2 cellular contexts compared by ENCODE assay signal in genomic region chr7:101537935-101538595, GRCh38.
A peak's percentile ranks its signal among the peaks of the same experiment; 100 is the strongest.
TF ChIP-seq lines count a peak whose summit lies in the region.

No MANE protein-coding gene starts in this region.

TF ChIP-seq in HEK293, 187 proteins besides CTCF, POLR2A, EP300 and RAD21:
- TF ChIP-seq ZNF768 (tag by site-specific recombination; IDR thresholded peaks at IDR 0.05) (peak; percentile 80), ZNF138 (tag by site-specific recombination; IDR thresholded peaks at IDR 0.05; ENCODE audit: borderline replicate concordance) (no peak), ZNF19 (tag by site-specific recombination; IDR thresholded peaks at IDR 0.05; ENCODE audit: low read depth) (no peak), ZNF398 (tag by site-specific recombination; IDR thresholded peaks at IDR 0.05) (no peak)

TF ChIP-seq in K562, 482 proteins besides CTCF, POLR2A, EP300 and RAD21:
- TF ChIP-seq TFE3 (CRISPR knock-in tag; IDR thresholded peaks at IDR 0.05) = peak; percentile 82
- no peak for TF ChIP-seq BRF2 (IDR thresholded peaks at IDR 0.05; ENCODE audit: borderline replicate concordance, insufficient read depth, insufficient read length)
- no peak for TF ChIP-seq ZNF778 (CRISPR knock-in tag; IDR thresholded peaks at IDR 0.05)
- peak; percentile 42 for TF ChIP-seq CBFA2T2 (conservative IDR thresholded peaks at IDR 0.05)
- TF ChIP-seq RAD51 (IDR thresholded peaks at IDR 0.05; ENCODE audit: borderline replicate concordance, low read depth) = peak; percentile 76; the same call in 1 of the 2 replicates
- TF ChIP-seq ZNF121 (CRISPR knock-in tag; conservative IDR thresholded peaks at IDR 0.05) = no peak
- no peak for TF ChIP-seq MXD1 (CRISPR knock-in tag; IDR thresholded peaks at IDR 0.05; ENCODE audit: borderline replicate concordance, poor library complexity, severe bottlenecking)
- TF ChIP-seq MLLT1 (IDR thresholded peaks at IDR 0.05) = no peak
- TF ChIP-seq RBM25 (IDR thresholded peaks at IDR 0.05; ENCODE audit: low read depth, low read length, severe bottlenecking) = peak; percentile 39
- peak; percentile 67 for TF ChIP-seq ZFP36 (IDR thresholded peaks at IDR 0.05; ENCODE audit: low read depth, low read length, partially characterized antibody)
- no peak for TF ChIP-seq SMAD3 (CRISPR knock-in tag; conservative IDR thresholded peaks at IDR 0.05)
- no peak for TF ChIP-seq ZNF75A (CRISPR knock-in tag; IDR thresholded peaks at IDR 0.05)
- no peak for TF ChIP-seq CREB5 (CRISPR knock-in tag; IDR thresholded peaks at IDR 0.05)
- no peak for TF ChIP-seq FOXA1 (IDR thresholded peaks at IDR 0.05; ENCODE audit: borderline replicate concordance)
- TF ChIP-seq DEAF1 (CRISPR knock-in tag; IDR thresholded peaks at IDR 0.05) = no peak
- no peak for TF ChIP-seq MYBL2 (IDR thresholded peaks at IDR 0.05; ENCODE audit: low read depth)
- no peak for TF ChIP-seq MYBL2 (CRISPR knock-in tag; IDR thresholded peaks at IDR 0.05; ENCODE audit: borderline replicate concordance)
- TF ChIP-seq ZBTB8A (IDR thresholded peaks at IDR 0.05; ENCODE audit: partially characterized antibody) = no peak
- no peak for TF ChIP-seq CSDE1 (IDR thresholded peaks at IDR 0.05)
- 0 out of 2 replicates have a peak, but pooled peaks have one; percentile 40 for TF ChIP-seq TOE1 (IDR thresholded peaks at IDR 0.05; ENCODE audit: borderline replicate concordance)
- no peak for TF ChIP-seq TOE1 (CRISPR knock-in tag; IDR thresholded peaks at IDR 0.05; ENCODE audit: borderline replicate concordance, low read depth)
- peak; percentile 76 for TF ChIP-seq USF2 (CRISPR knock-in tag; IDR thresholded peaks at IDR 0.05)
- TF ChIP-seq BCOR (IDR thresholded peaks at IDR 0.05) = peak; percentile 21; the same call in 1 of the 2 replicates
- no peak for TF ChIP-seq PBX2 (CRISPR knock-in tag; IDR thresholded peaks at IDR 0.05; ENCODE audit: low read depth)
- no peak for TF ChIP-seq PBX2 (tag; conservative IDR thresholded peaks at IDR 0.05; ENCODE audit: low read depth)
- TF ChIP-seq ZBTB7A (IDR thresholded peaks at IDR 0.05; ENCODE audit: borderline replicate concordance, control insufficient read depth, low read depth, low read length) = peak; percentile 25; the same call in 1 of the 2 replicates
- no peak for TF ChIP-seq HOMEZ (CRISPR knock-in tag; IDR thresholded peaks at IDR 0.05)
- TF ChIP-seq USF1 (CRISPR knock-in tag; IDR thresholded peaks at IDR 0.05) = peak; percentile 69
- TF ChIP-seq NBN (IDR thresholded peaks at IDR 0.05; ENCODE audit: low read depth) = no peak
- TF ChIP-seq ZNF217 (CRISPR knock-in tag; IDR thresholded peaks at IDR 0.05) = no peak
- no peak for TF ChIP-seq EP400 (IDR thresholded peaks at IDR 0.05)
